21 cellular contexts compared by ENCODE assay signal in genomic region chr7:3434611-3435010, GRCh38.
A peak's percentile ranks its signal among the peaks of the same experiment; 100 is the strongest.
DNase-seq lines count a peak whose midpoint lies in the region; ATAC-seq and TF ChIP-seq lines count a peak whose summit lies in the region.
"Had no signal": no experiment of that assay in that cellular context is flagged by ENCODE, and none has a peak within 500 bp of the region (broad histone marks: within the 10 kb centered on the region; RNA-seq: fewer than 3 reads in every experiment).

No MANE protein-coding gene starts in this region.

- H3K27ac ChIP-seq in A673 (ENCODE audit: low read depth, low read length, poor library complexity, severe bottlenecking), result no peak overlapping the region
- H3K27ac ChIP-seq in IMR-90 (ENCODE audit: insufficient read depth, low read length), result no peak overlapping the region
- no peak overlapping the region for H3K27ac ChIP-seq in OCI-LY7 (ENCODE audit: low read depth, low read length, poor library complexity, severe bottlenecking)
- H3K27ac ChIP-seq in endodermal cell (ENCODE audit: low read depth, low read length), result no peak overlapping the region
- H3K27ac ChIP-seq in lower lobe of right lung, result no peak overlapping the region
- H3K27ac ChIP-seq in GM23248, result no peak overlapping the region
- H3K27ac ChIP-seq: 22Rv1; BLaER1 treated with 17β-estradiol and CSF1 and Interleukin-3, amounts not matched to agents 10 nM and 100 nM; Peyer's patch; SJCRH30 had no signal

- H3K36me3 ChIP-seq in A673 (ENCODE audit: insufficient read depth, low read length, poor library complexity, severe bottlenecking) (no peaks in the 10 kb centered on the region), IMR-90 (ENCODE audit: control insufficient read depth, insufficient read depth, low read length) (no peaks in the 10 kb centered on the region), OCI-LY7 (ENCODE audit: insufficient read depth, low read length) (no peaks in the 10 kb centered on the region), endodermal cell (ENCODE audit: control insufficient read depth, insufficient read depth, low read length) (no peaks in the 10 kb centered on the region), lower lobe of right lung (no peaks in the 10 kb centered on the region), GM23248 (ENCODE audit: low read depth) (no peaks in the 10 kb centered on the region)
- H3K36me3 ChIP-seq: BLaER1 treated with 17β-estradiol and CSF1 and Interleukin-3, amounts not matched to agents 10 nM and 100 nM; Peyer's patch; SJCRH30 had no signal

- H3K23ac ChIP-seq in IMR-90 (ENCODE audit: low read depth, low read length), result no peak overlapping the region

- no peak overlapping the region for H4K8ac ChIP-seq in IMR-90 (ENCODE audit: low read depth in 2 of 2, low read length in 2 of 2)

- no peaks in the 10 kb centered on the region for H3F3A ChIP-seq in GM23248 (ENCODE audit: insufficient read depth)

- no peak for DNase-seq in A673 (ENCODE audit: low spot score)
- no peak for DNase-seq in IMR-90
- DNase-seq in OCI-LY7 (ENCODE audit: low spot score), result no peak
- DNase-seq in endodermal cell, result no peak
- no peak for DNase-seq in lower lobe of right lung
- DNase-seq in GM23248, result no peak
- no peak for DNase-seq in NCI-H2227 treated with DMSO at 0.1 percent for 48 hours (lab: John Stamatoyannopoulos, UW)
- DNase-seq: CD4-positive, alpha-beta memory T cell; DND-41; NCI-H1105; NCI-H146; NCI-H2029; NCI-H2171; NCI-H526; Peyer's patch; SJCRH30; T-cell had no signal

- H3K4me3 ChIP-seq in A673 (ENCODE audit: low read depth, low read length, poor library complexity, severe bottlenecking) (no peak overlapping the region), IMR-90 (ENCODE audit: insufficient read depth, low read depth, low read length) (no peak overlapping the region), OCI-LY7 (ENCODE audit: low read depth, low read length, poor library complexity, severe bottlenecking) (no peak overlapping the region), endodermal cell (ENCODE audit: low read length) (no peak overlapping the region), lower lobe of right lung (no peak overlapping the region), GM23248 (no peak overlapping the region)
- H3K4me3 ChIP-seq: BLaER1 treated with 17β-estradiol and CSF1 and Interleukin-3, amounts not matched to agents 10 nM and 100 nM; Peyer's patch; SJCRH30 had no signal

- no peaks in the 10 kb centered on the region for H3K9me2 ChIP-seq in OCI-LY7 (ENCODE audit: insufficient read depth, low read length)
- no peaks in the 10 kb centered on the region for H3K9me2 ChIP-seq in GM23248 (ENCODE audit: insufficient read depth)

- no peak overlapping the region for H2BK120ac ChIP-seq in IMR-90 (ENCODE audit: low read depth, low read length)

- TF ChIP-seq CTCF in A673 (conservative IDR thresholded peaks at IDR 0.05; ENCODE audit: low read depth, low read length) (peak; percentile 25; the same call in 1 of the 2 replicates), IMR-90 (conservative IDR thresholded peaks at IDR 0.05; ENCODE audit: low read depth, low read length) (no peak), OCI-LY7 (conservative IDR thresholded peaks at IDR 0.05; ENCODE audit: low read length) (peak; percentile 25; the same call in 1 of the 2 replicates), endodermal cell (conservative IDR thresholded peaks at IDR 0.05) (peak; percentile 31), lower lobe of right lung (IDR thresholded peaks at IDR 0.05) (no peak)

- BruUV-seq in A673 (replicated peaks; lab: Mats Ljungman, UMichigan) (no TSS peak), IMR-90 (replicated peaks; lab: Mats Ljungman, UMichigan) (no TSS peak), OCI-LY7 (replicated peaks; lab: Mats Ljungman, UMichigan) (no TSS peak)

- H3K56ac ChIP-seq in IMR-90 (ENCODE audit: extremely low read depth, insufficient read depth, low read length), result no peak overlapping the region

- H2AK9ac ChIP-seq in IMR-90 (replicated peaks; ENCODE audit: low read depth, low read length, poor library complexity), result no peak overlapping the region

- H3K4me2 ChIP-seq in IMR-90 (ENCODE audit: low read depth, low read length) (no peak overlapping the region), OCI-LY7 (ENCODE audit: low read length) (no peak overlapping the region), GM23248 (ENCODE audit: unreplicated experiment) (no peak overlapping the region)
- H3K4me2 ChIP-seq: BLaER1 treated with 17β-estradiol and CSF1 and Interleukin-3, amounts not matched to agents 10 nM and 100 nM had no signal

- dilution Hi-C loops in IMR-90 (cut with HindIII; ENCODE audit: low sequenced_read_pairs, unreplicated experiment), result no loop called here

- POLR2A ChIA-PET in A673 (lab: Charles Lee; ENCODE audit: low non-redundant PET) (no interaction called here), IMR-90 (lab: Charles Lee; ENCODE audit: unreplicated experiment) (interaction anchor here (0.6 kb wide), 1 partner anchor 186 kb away, joined by 3 read pairs; no protein-coding TSS in a partner anchor), OCI-LY7 (lab: Charles Lee) (interaction anchor here (0.6 kb wide), 1 partner anchor 1560 kb away, joined by 3 read pairs; no protein-coding TSS in a partner anchor)

- peaks cover 19% of the 10 kb centered on the region for H3K4me1 Mint-ChIP-seq in endodermal cell
- H3K4me1 Mint-ChIP-seq: CD4-positive, alpha-beta memory T cell; T-cell had no signal

- CTCF ChIA-PET in A673 (lab: Charles Lee) (no interaction called here), IMR-90 (lab: Yijun Ruan, JAX) (no interaction called here), OCI-LY7 (lab: Charles Lee; ENCODE audit: unreplicated experiment) (no interaction called here)

- no peaks in the 10 kb centered on the region for H3K27me3 Mint-ChIP-seq in endodermal cell (ENCODE audit: insufficient read depth)
- H3K27me3 Mint-ChIP-seq: T-cell had no signal

- TF ChIP-seq POLR2A in IMR-90 (IDR thresholded peaks at IDR 0.05; ENCODE audit: low read depth, low read length), result no peak

- no peaks in the 10 kb centered on the region for H3K79me1 ChIP-seq in IMR-90 (ENCODE audit: low read depth in 1 of 2, low read length in 2 of 2)

- peaks cover 3% of the 10 kb centered on the region for H3K9me1 ChIP-seq in IMR-90 (ENCODE audit: insufficient read depth, low read length)

- TF ChIP-seq RAD21 in IMR-90 (IDR thresholded peaks at IDR 0.05; ENCODE audit: low read length), result no peak

- H2AK5ac ChIP-seq in IMR-90 (ENCODE audit: low read depth, low read length), result 0 out of 2 replicates have a peak overlapping the region, but pooled peaks have one; percentile 58

- no peak overlapping the region for H3K18ac ChIP-seq in IMR-90 (ENCODE audit: low read depth, low read length)

- H3K4me1 ChIP-seq in A673 (ENCODE audit: insufficient read depth, low read length, poor library complexity, severe bottlenecking), result peaks cover 37% of the 10 kb centered on the region
- peaks cover 6% of the 10 kb centered on the region for H3K4me1 ChIP-seq in IMR-90 (ENCODE audit: control insufficient read depth, insufficient read depth, low read length)
- no peaks in the 10 kb centered on the region for H3K4me1 ChIP-seq in OCI-LY7 (ENCODE audit: insufficient read depth, low read length, poor library complexity, severe bottlenecking)
- H3K4me1 ChIP-seq in endodermal cell (ENCODE audit: control insufficient read depth, insufficient read depth, low read length), result no peaks in the 10 kb centered on the region
- H3K4me1 ChIP-seq in lower lobe of right lung, result no peaks in the 10 kb centered on the region
- H3K4me1 ChIP-seq in GM23248 (ENCODE audit: insufficient read depth), result no peaks in the 10 kb centered on the region
- H3K4me1 ChIP-seq: BLaER1 treated with 17β-estradiol and CSF1 and Interleukin-3, amounts not matched to agents 10 nM and 100 nM; Peyer's patch had no signal

- intact Hi-C loops in A673 (cut with micrococcal nuclease; ENCODE audit: unreplicated experiment) (no loop called here), IMR-90 (cut with micrococcal nuclease) (loop anchor here (10.0 kb wide), 2 partner anchors 130 to 570 kb away; partner anchors contain the start of gene SDK1), OCI-LY7 (cut with micrococcal nuclease; ENCODE audit: unreplicated experiment) (no loop called here), lower lobe of right lung (cut with DNase I) (no loop called here)

- H3K27me3 ChIP-seq in A673 (replicated peaks; ENCODE audit: insufficient read depth, low read depth, low read length, poor library complexity) (peaks cover 5% of the 10 kb centered on the region), IMR-90 (ENCODE audit: control insufficient read depth, insufficient read depth, low read length) (no peaks in the 10 kb centered on the region), endodermal cell (ENCODE audit: control insufficient read depth, insufficient read depth, low read length, poor library complexity, severe bottlenecking) (no peaks in the 10 kb centered on the region), lower lobe of right lung (ENCODE audit: low read depth) (no peaks in the 10 kb centered on the region), GM23248 (replicated peaks; ENCODE audit: insufficient read depth) (no peaks in the 10 kb centered on the region)
- H3K27me3 ChIP-seq: BLaER1 treated with 17β-estradiol and CSF1 and Interleukin-3, amounts not matched to agents 10 nM and 100 nM; Peyer's patch; SJCRH30 had no signal

- no peak overlapping the region for H3K4me3 Mint-ChIP-seq in endodermal cell
- H3K4me3 Mint-ChIP-seq: CD4-positive, alpha-beta memory T cell; T-cell; T-helper 2 cell treated with Interferon-gamma antibody and Interleukin-4, amounts not matched to agents 5 μg/mL and 100 μg/mL, for 36 hours had no signal

- in situ Hi-C loops in IMR-90 (cut with MboI; ENCODE audit: low sequenced_read_pairs), result no loop called here
- in situ Hi-C loops in GM23248 (cut with MboI), result no loop called here

- H2BK15ac ChIP-seq in IMR-90 (ENCODE audit: low read depth, low read length), result no peak overlapping the region

- H4K20me1 ChIP-seq in IMR-90 (ENCODE audit: insufficient read depth, low read length), result no peaks in the 10 kb centered on the region
- no peaks in the 10 kb centered on the region for H4K20me1 ChIP-seq in OCI-LY7 (ENCODE audit: insufficient read depth, low read length)
- H4K20me1 ChIP-seq in GM23248 (ENCODE audit: insufficient read depth), result no peaks in the 10 kb centered on the region
- H4K20me1 ChIP-seq: BLaER1 treated with 17β-estradiol and CSF1 and Interleukin-3, amounts not matched to agents 10 nM and 100 nM had no signal

- no peak overlapping the region for H2BK5ac ChIP-seq in IMR-90 (ENCODE audit: low read depth, low read length, poor library complexity, severe bottlenecking)

- H3K79me2 ChIP-seq in OCI-LY7 (ENCODE audit: insufficient read depth, low read depth, low read length), result no peaks in the 10 kb centered on the region
- H3K79me2 ChIP-seq in GM23248 (ENCODE audit: insufficient read depth), result no peaks in the 10 kb centered on the region

- no peak overlapping the region for H4K91ac ChIP-seq in IMR-90 (ENCODE audit: insufficient read depth, low read depth, low read length)

- no CpG with 5 or more reads among the region's 4 CpGs for WGBS in IMR-90 (ENCODE audit: extremely low coverage in 2 of 2, insufficient read length in 1 of 2), 2 experiments
- 93 to 100% methylated on average over 1 to 4 of the region's 4 CpGs for whole genome bisulfite sequencing in endodermal cell (ENCODE audit: insufficient coverage in 1 of 2, insufficient read length in 1 of 2), 2 experiments
- 67 to 73% methylated on average over 4 of the region's 4 CpGs for WGBS in GM23248 (ENCODE audit: low coverage in 1 of 2, low lambda C conversion rate in 2 of 2, missing lambda C conversion rate in 2 of 2), 2 experiments

- no peak overlapping the region for H4K5ac ChIP-seq in IMR-90 (ENCODE audit: low read depth, low read length)

- no peaks in the 10 kb centered on the region for H3K9me3 Mint-ChIP-seq in endodermal cell
- H3K9me3 Mint-ChIP-seq: CD4-positive, alpha-beta memory T cell; T-cell; T-helper 2 cell treated with Interferon-gamma antibody and Interleukin-4, amounts not matched to agents 5 μg/mL and 100 μg/mL, for 36 hours had no signal

- H3K14ac ChIP-seq in IMR-90 (replicated peaks; ENCODE audit: low read depth, low read length), result no peak overlapping the region

- no peak overlapping the region for H3K27ac Mint-ChIP-seq in endodermal cell
- H3K27ac Mint-ChIP-seq: CD4-positive, alpha-beta memory T cell; T-cell; T-helper 2 cell treated with Interferon-gamma antibody and Interleukin-4, amounts not matched to agents 5 μg/mL and 100 μg/mL, for 36 hours had no signal

- no peak overlapping the region for H3K4ac ChIP-seq in IMR-90 (ENCODE audit: low read depth, low read length)

- no peak overlapping the region for H2BK20ac ChIP-seq in IMR-90 (ENCODE audit: low read depth, low read length)

- no peaks in the 10 kb centered on the region for H3K9me3 ChIP-seq in A673 (ENCODE audit: low read depth, low read length, poor library complexity, severe bottlenecking)
- H3K9me3 ChIP-seq in IMR-90 (ENCODE audit: control insufficient read depth, insufficient read depth, low read length), result no peaks in the 10 kb centered on the region
- H3K9me3 ChIP-seq in OCI-LY7 (ENCODE audit: low read length), result no peaks in the 10 kb centered on the region
- no peaks in the 10 kb centered on the region for H3K9me3 ChIP-seq in endodermal cell (ENCODE audit: control insufficient read depth, low read length)
- no peaks in the 10 kb centered on the region for H3K9me3 ChIP-seq in lower lobe of right lung
- no peaks in the 10 kb centered on the region for H3K9me3 ChIP-seq in GM23248 (ENCODE audit: low read depth)
- H3K9me3 ChIP-seq: BLaER1 treated with 17β-estradiol and CSF1 and Interleukin-3, amounts not matched to agents 10 nM and 100 nM; Peyer's patch; SJCRH30 had no signal

- H2AFZ ChIP-seq in IMR-90 (replicated peaks; ENCODE audit: low read length, poor library complexity), result no peak overlapping the region
- no peak overlapping the region for H2AFZ ChIP-seq in OCI-LY7 (ENCODE audit: low read length)
- no peak overlapping the region for H2AFZ ChIP-seq in GM23248

- H3K36me3 Mint-ChIP-seq in endodermal cell (ENCODE audit: low read depth), result no peaks in the 10 kb centered on the region
- H3K36me3 Mint-ChIP-seq: CD4-positive, alpha-beta memory T cell; T-cell had no signal

- ATAC-seq in IMR-90 (ENCODE audit: low read depth) (no peak), lower lobe of right lung (no peak), HG03469 (IDR thresholded peaks at IDR 0.05; ENCODE audit: unreplicated experiment) (no peak)
- ATAC-seq: T-cell had no signal

- H3K9ac ChIP-seq in IMR-90 (ENCODE audit: low read depth, low read length) (no peak overlapping the region), endodermal cell (ENCODE audit: extremely low read depth, low read length, poor library complexity, severe bottlenecking) (no peak overlapping the region), GM23248 (no peak overlapping the region)
- H3K9ac ChIP-seq: BLaER1 treated with 17β-estradiol and CSF1 and Interleukin-3, amounts not matched to agents 10 nM and 100 nM had no signal

Comparison
In these comparisons a context has a peak if more than half of its experiments do, and no peak if none do; other contexts are left out.
1. CTCF ChIP-seq: peak in A673 (single experiment), OCI-LY7 (single experiment) and endodermal cell (single experiment); none in IMR-90 (single experiment) and lower lobe of right lung (single experiment).